ENCODE assay signal across 27 cellular contexts in genomic region chr13:50668044-50668443, GRCh38.
"Had no signal": no experiment of that assay in that cellular context is flagged by ENCODE, and none has a peak within 500 bp of the region (broad histone marks: within the 10 kb centered on the region; RNA-seq: fewer than 3 reads in every experiment).

No MANE protein-coding gene starts in this region.

- H3K4me3 ChIP-seq: colonic mucosa, esophagus muscularis mucosa, gastroesophageal sphincter, heart right ventricle, left lung, neural progenitor cell, prostate gland, right atrium auricular region, sigmoid colon, stomach, tibial artery, upper lobe of left lung, uterus had no signal

- H3K36me3 ChIP-seq: colonic mucosa, esophagus muscularis mucosa, gastroesophageal sphincter, heart right ventricle, left lung, neural progenitor cell, prostate gland, right atrium auricular region, sigmoid colon, stomach, tibial artery, upper lobe of left lung, uterus had no signal

- H3K4me1 Mint-ChIP-seq: naive thymus-derived CD4-positive, alpha-beta T cell; neural progenitor cell; stimulated activated effector memory CD8-positive, alpha-beta T cell treated with anti-CD3 and anti-CD28 coated beads, Interleukin-12 subunit alpha, Interleukin-12 subunit beta, amount 100 ng/mL, for 72 hours had no signal

- H3K4me1 ChIP-seq: colonic mucosa, esophagus muscularis mucosa, foreskin keratinocyte, gastroesophageal sphincter, left lung, neural progenitor cell, parathyroid adenoma, prostate gland, right atrium auricular region, sigmoid colon, stomach, tibial artery, upper lobe of left lung, uterus had no signal

- H3K9me3 Mint-ChIP-seq: neural progenitor cell; stimulated activated effector memory CD8-positive, alpha-beta T cell treated with anti-CD3 and anti-CD28 coated beads, Interleukin-12 subunit alpha, Interleukin-12 subunit beta, amount 100 ng/mL, for 72 hours had no signal

- H3K4me2 ChIP-seq: neural progenitor cell had no signal

- H3K27me3 ChIP-seq: colonic mucosa, esophagus muscularis mucosa, foreskin keratinocyte, gastroesophageal sphincter, heart right ventricle, left lung, neural progenitor cell, right atrium auricular region, sigmoid colon, stomach, tibial artery, upper lobe of left lung, uterus had no signal

- H3K9ac ChIP-seq: neural progenitor cell, parathyroid adenoma had no signal

- DNase-seq: colonic mucosa; dermis blood vessel endothelial cell; effector memory CD4-positive, alpha-beta T cell; foreskin keratinocyte; glutamatergic neuron; heart right ventricle; left cardiac atrium; left lung; mesendoderm; midbrain; naive thymus-derived CD4-positive, alpha-beta T cell; sigmoid colon; stimulated activated CD4-positive, alpha-beta T cell treated with anti-CD3 and anti-CD28 coated beads, Interleukin-2, amount 100 ng/mL, for 24 hours; stimulated activated CD4-positive, alpha-beta T cell treated with anti-CD3 and anti-CD28 coated beads, Interleukin-4, amount 100 ng/mL, for 24 hours; stimulated activated naive CD4-positive, alpha-beta T cell treated with Interleukin-2 at 50 U/mL for 16 hours; stomach; tibial artery; uterus had no signal

- H3K36me3 Mint-ChIP-seq: neural progenitor cell; stimulated activated effector memory CD8-positive, alpha-beta T cell treated with anti-CD3 and anti-CD28 coated beads, Interleukin-12 subunit alpha, Interleukin-12 subunit beta, amount 100 ng/mL, for 72 hours had no signal

- H3K4me3 Mint-ChIP-seq: naive thymus-derived CD4-positive, alpha-beta T cell; nephron; neural progenitor cell; stimulated activated effector memory CD8-positive, alpha-beta T cell treated with anti-CD3 and anti-CD28 coated beads, Interleukin-12 subunit alpha, Interleukin-12 subunit beta, amount 100 ng/mL, for 72 hours had no signal

- H2AFZ ChIP-seq: neural progenitor cell, parathyroid adenoma had no signal

- H3K79me2 ChIP-seq: parathyroid adenoma had no signal

- H3K27ac ChIP-seq: colonic mucosa, esophagus muscularis mucosa, foreskin keratinocyte, gastroesophageal sphincter, heart right ventricle, left lung, neural progenitor cell, parathyroid adenoma, prostate gland, right atrium auricular region, sigmoid colon, stomach, tibial artery, upper lobe of left lung, uterus had no signal

- ATAC-seq: foreskin keratinocyte; gastroesophageal sphincter; heart right ventricle; left cardiac atrium; left lung; naive thymus-derived CD4-positive, alpha-beta T cell; stimulated activated effector memory CD8-positive, alpha-beta T cell treated with anti-CD3 and anti-CD28 coated beads, Interleukin-12 subunit alpha, Interleukin-12 subunit beta, amount 100 ng/mL, for 72 hours had no signal

- H3K27ac Mint-ChIP-seq: naive thymus-derived CD4-positive, alpha-beta T cell; nephron; neural progenitor cell; stimulated activated effector memory CD8-positive, alpha-beta T cell treated with anti-CD3 and anti-CD28 coated beads, Interleukin-12 subunit alpha, Interleukin-12 subunit beta, amount 100 ng/mL, for 72 hours had no signal

- H3K9me3 ChIP-seq: colonic mucosa, gastroesophageal sphincter, prostate gland, right atrium auricular region, sigmoid colon, stomach, tibial artery, upper lobe of left lung, uterus had no signal
